In genomic region chr6:30726506-30727413, GRCh38 we compare ENCODE assay signal across 1 cellular context.
TF ChIP-seq lines count a peak whose summit lies in the region.

No MANE protein-coding gene starts in this region.

TF ChIP-seq in WTC11, 78 proteins besides CTCF, POLR2A, EP300 and RAD21 (continued from another document):
- TF ChIP-seq ATF2 (CRISPR knock-in tag; IDR thresholded peaks at IDR 0.05; ENCODE audit: borderline replicate concordance, low read depth), result no peak
- TF ChIP-seq GTF2I (CRISPR knock-in tag; conservative IDR thresholded peaks at IDR 0.05), result no peak
- no peak for TF ChIP-seq FOXP1 (CRISPR knock-in tag; IDR thresholded peaks at IDR 0.05; ENCODE audit: borderline replicate concordance)
- no peak for TF ChIP-seq IRF2 (CRISPR knock-in tag; IDR thresholded peaks at IDR 0.05; ENCODE audit: borderline replicate concordance, low read depth)
- no peak for TF ChIP-seq TCF7 (CRISPR knock-in tag; IDR thresholded peaks at IDR 0.05; ENCODE audit: low read depth)
- no peak for TF ChIP-seq E2F1 (CRISPR knock-in tag; IDR thresholded peaks at IDR 0.05)
- TF ChIP-seq SOX15 (CRISPR knock-in tag; IDR thresholded peaks at IDR 0.05), result no peak
- peak; percentile 59; the same call in 1 of the 2 replicates for TF ChIP-seq NFATC4 (CRISPR knock-in tag; IDR thresholded peaks at IDR 0.05)
- TF ChIP-seq ARID4B (CRISPR knock-in tag; IDR thresholded peaks at IDR 0.05; ENCODE audit: borderline replicate concordance), result no peak
- TF ChIP-seq AFF4 (CRISPR knock-in tag; IDR thresholded peaks at IDR 0.05; ENCODE audit: borderline replicate concordance), result no peak
